In the genomic region with DNA sequence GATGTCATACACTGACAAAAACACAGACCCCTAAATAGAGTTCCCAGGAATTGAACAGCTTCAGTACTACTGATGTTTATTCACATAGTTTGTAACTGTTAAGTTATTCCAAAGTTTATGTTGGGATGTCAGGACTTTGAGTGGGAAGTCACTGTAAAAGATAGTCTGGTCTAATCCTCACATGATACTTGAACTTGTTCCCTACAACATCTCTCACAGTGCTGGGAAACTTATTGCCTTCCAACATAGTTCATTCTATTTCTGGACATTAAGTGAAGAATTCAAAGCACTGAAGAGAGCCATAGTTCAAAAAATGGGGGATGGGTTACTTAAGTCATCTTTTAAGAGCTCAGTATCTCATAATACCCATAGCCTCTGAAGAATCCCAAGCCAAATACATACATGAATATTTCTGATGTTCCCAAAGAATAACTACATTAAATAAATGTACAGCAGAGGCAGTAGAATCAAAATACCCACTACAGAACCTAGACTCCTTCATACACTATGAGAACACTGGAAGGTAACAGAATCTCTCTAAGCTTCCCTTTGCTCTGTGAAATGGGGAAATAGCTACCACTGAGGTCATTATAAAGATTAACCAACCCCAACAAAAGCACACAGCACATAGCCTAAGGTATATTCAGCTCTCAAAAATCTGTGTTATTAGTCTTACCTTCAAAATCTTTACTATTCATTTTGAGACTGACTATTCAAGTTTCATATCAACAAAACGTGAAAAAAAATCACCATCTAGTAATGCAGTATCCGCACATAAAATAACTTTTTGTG, we compare ENCODE assay signal across 17 cellular contexts.
A peak's percentile ranks its signal among the peaks of the same experiment; 100 is the strongest.
DNase-seq lines count a peak whose midpoint lies in the region; ATAC-seq and TF ChIP-seq lines count a peak whose summit lies in the region.
"Had no signal": no experiment of that assay in that cellular context is flagged by ENCODE, and none has a peak within 500 bp of the region (broad histone marks: within the 10 kb centered on the region; RNA-seq: fewer than 3 reads in every experiment).

No MANE protein-coding gene starts in this region.

- no peaks in the 10 kb centered on the region for H3K36me3 ChIP-seq in OCI-LY3 (replicated peaks; ENCODE audit: low read depth, low read length)
- H3K36me3 ChIP-seq: Peyer's patch had no signal

- H3K4me3 ChIP-seq in OCI-LY3 (ENCODE audit: low read length) = no peak overlapping the region
- H3K4me3 ChIP-seq: Peyer's patch, SK-N-MC had no signal

- no peak overlapping the region for H3K27ac ChIP-seq in OCI-LY3 (ENCODE audit: low read length)
- no peak overlapping the region for H3K27ac ChIP-seq in foreskin keratinocyte
- H3K27ac ChIP-seq: Peyer's patch, SK-N-MC had no signal

- DNase-seq in NOMO-1 treated with DMSO at 0.1 percent for 48 hours (lab: John Stamatoyannopoulos, UW; ENCODE audit: unreplicated experiment) = peak; percentile 26
- DNase-seq in NOMO-1 treated with dmso at 0.1 percent for 144 hours (lab: John Stamatoyannopoulos, UW; ENCODE audit: unreplicated experiment) = no peak
- DNase-seq in GM20000 (ENCODE audit: low spot score) = peak; percentile 2
- DNase-seq in hepatic stellate cell (ENCODE audit: low spot score) = no peak
- no peak for DNase-seq in foreskin keratinocyte
- DNase-seq in NCI-H526 (lab: John Stamatoyannopoulos, UW) = no peak
- DNase-seq: 8988T, COR-L47, NCI-H1417 treated with DMSO at 0.1 percent for 48 hours, NCI-H187 treated with DMSO at 0.1 percent for 48 hours, NCI-H226, NCI-H524, Peyer's patch, SHP77 had no signal

- H3K4me1 ChIP-seq in OCI-LY3 (ENCODE audit: low read length) (peaks cover 19% of the 10 kb centered on the region), foreskin keratinocyte (no peaks in the 10 kb centered on the region)
- H3K4me1 ChIP-seq: Peyer's patch had no signal

- TF ChIP-seq CTCF in GM20000 (IDR thresholded peaks at IDR 0.05; ENCODE audit: extremely low read depth, missing control alignments) = no peak
- no peak for TF ChIP-seq CTCF in OCI-LY3 (IDR thresholded peaks at IDR 0.05; ENCODE audit: low read depth, low read length)
- TF ChIP-seq CTCF in foreskin keratinocyte (conservative IDR thresholded peaks at IDR 0.05) = no peak

- ATAC-seq in HG03520 (IDR thresholded peaks at IDR 0.05; ENCODE audit: unreplicated experiment) (peak; percentile 54), foreskin keratinocyte (no peak)

- no peaks in the 10 kb centered on the region for H3K9me3 ChIP-seq in OCI-LY3 (ENCODE audit: insufficient read depth, low read length)
- H3K9me3 ChIP-seq: Peyer's patch had no signal

- H2AFZ ChIP-seq in OCI-LY3 (ENCODE audit: low read depth, low read length) = no peak overlapping the region

- no peak overlapping the region for H3K9ac ChIP-seq in OCI-LY3 (ENCODE audit: low read length)

- H4K20me1 ChIP-seq in OCI-LY3 (ENCODE audit: insufficient read depth, low read length) = no peaks in the 10 kb centered on the region

- H3K79me2 ChIP-seq in OCI-LY3 (ENCODE audit: low read length) = no peaks in the 10 kb centered on the region

- peaks cover 11% of the 10 kb centered on the region; the same call in 1 of the 2 replicates for H3K27me3 ChIP-seq in OCI-LY3 (ENCODE audit: low read depth, low read length)
- H3K27me3 ChIP-seq in foreskin keratinocyte = no peaks in the 10 kb centered on the region
- H3K27me3 ChIP-seq: Peyer's patch had no signal

- H3K4me2 ChIP-seq in OCI-LY3 (ENCODE audit: low read length) = peak overlapping the region; percentile 34

Comparison
In these comparisons a context has a peak if more than half of its experiments do, and no peak if none do; other contexts are left out.
1. DNase-seq: peak in NOMO-1 treated with DMSO at 0.1 percent for 48 hours (single experiment) and GM20000 (single experiment); none in NOMO-1 treated with dmso at 0.1 percent for 144 hours (single experiment), hepatic stellate cell (single experiment), foreskin keratinocyte (0 of 2) and NCI-H526 (0 of 2).